18 cellular contexts compared by ENCODE assay signal in the genomic region with DNA sequence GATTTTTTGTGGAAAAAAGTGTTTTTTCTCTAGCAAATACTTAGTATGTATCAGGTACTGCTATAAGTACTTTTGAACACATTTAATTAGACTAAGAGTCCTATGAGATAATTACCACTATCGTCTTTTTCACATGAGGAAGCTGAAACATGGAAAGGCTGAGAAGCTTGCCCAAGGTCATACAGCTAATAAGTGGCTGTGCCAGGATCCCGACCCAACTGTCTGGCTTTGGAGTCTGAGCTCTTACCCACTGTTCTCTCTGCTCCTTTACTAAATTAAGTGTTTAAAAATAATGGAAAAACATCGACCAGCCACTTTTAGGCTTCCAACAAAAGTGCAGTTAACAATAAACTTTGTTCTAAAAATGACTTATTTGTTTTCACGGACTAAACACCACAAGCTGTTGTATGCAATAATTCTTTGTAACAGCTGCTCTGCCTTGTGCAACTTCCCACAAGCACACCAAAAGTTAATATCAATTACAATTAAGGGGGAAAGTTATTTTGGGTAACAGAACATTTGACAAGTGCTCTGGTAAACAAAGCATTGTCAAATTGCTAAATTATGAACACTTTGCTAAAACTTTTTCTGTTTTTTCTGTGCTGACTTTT.
DNase-seq lines count a peak whose midpoint lies in the region; ATAC-seq, FAIRE-seq and TF ChIP-seq lines count a peak whose summit lies in the region.
"Had no signal": no experiment of that assay in that cellular context is flagged by ENCODE, and none has a peak within 500 bp of the region (broad histone marks: within the 10 kb centered on the region; RNA-seq: fewer than 3 reads in every experiment).

No MANE protein-coding gene starts in this region.

- no peaks in the 10 kb centered on the region for H3K36me3 ChIP-seq in adrenal gland (replicated peaks in 1 of 2)
- H3K36me3 ChIP-seq in pancreas: no peaks in the 10 kb centered on the region

- H3K36me3 Mint-ChIP-seq in effector memory CD8-positive, alpha-beta T cell (ENCODE audit: insufficient read depth): peaks cover 4% of the 10 kb centered on the region
- H3K36me3 Mint-ChIP-seq in activated naive CD4-positive, alpha-beta T cell treated with anti-CD3 and anti-CD28 coated beads for 36 hours (ENCODE audit: low read depth): no peaks in the 10 kb centered on the region
- H3K36me3 Mint-ChIP-seq: IgD-negative memory B cell had no signal

- WGBS in adrenal gland, 4 donors: 20 to 28% (median 25%) methylated on average over 4 of the region's 4 CpGs
- 7 to 10% methylated on average over 4 of the region's 4 CpGs for WGBS in pancreas, 2 donors

- H3K27me3 ChIP-seq in adrenal gland (no peaks in the 10 kb centered on the region), pancreas (no peaks in the 10 kb centered on the region)

- CTCF ChIA-PET in activated naive CD4-positive, alpha-beta T cell treated with anti-CD3 and anti-CD28 coated beads for 36 hours (lab: Charles Lee): interaction anchor here (1.0 to 1.5 kb wide), 2 partner anchors 163 to 165 kb away, joined by 3 to 4 read pairs; no protein-coding TSS in a partner anchor

- no peak for TF ChIP-seq CTCF in adrenal gland (IDR thresholded peaks at IDR 0.05)
- TF ChIP-seq CTCF in pancreas (IDR thresholded peaks at IDR 0.05): no peak

- H3K9me3 Mint-ChIP-seq in effector memory CD8-positive, alpha-beta T cell: no peaks in the 10 kb centered on the region
- no peaks in the 10 kb centered on the region for H3K9me3 Mint-ChIP-seq in activated naive CD4-positive, alpha-beta T cell treated with anti-CD3 and anti-CD28 coated beads for 36 hours
- H3K9me3 Mint-ChIP-seq: IgD-negative memory B cell had no signal

- peaks cover 0 to 11% of the 10 kb centered on the region in 2 donors for H3K4me1 ChIP-seq in adrenal gland (replicated peaks in 1 of 2)
- H3K4me1 ChIP-seq in pancreas: peaks cover 0 to 7% (median 0%) of the 10 kb centered on the region in 3 donors

- H3K27ac Mint-ChIP-seq in effector memory CD8-positive, alpha-beta T cell: no peak overlapping the region
- H3K27ac Mint-ChIP-seq in activated naive CD4-positive, alpha-beta T cell treated with anti-CD3 and anti-CD28 coated beads for 36 hours: no peak overlapping the region
- H3K27ac Mint-ChIP-seq: IgD-negative memory B cell had no signal

- intact Hi-C loops in adrenal gland (cut with DNase I) (no loop called here), pancreas (cut with DNase I) (no loop called here)
- intact Hi-C loops in activated naive CD4-positive, alpha-beta T cell treated with anti-CD3 and anti-CD28 coated beads for 36 hours (cut with micrococcal nuclease): no loop called here

- no peaks in the 10 kb centered on the region for H3K9me3 ChIP-seq in adrenal gland (replicated peaks in 1 of 3)
- H3K9me3 ChIP-seq in pancreas: no peaks in the 10 kb centered on the region

- H3K27ac ChIP-seq in adrenal gland (no peak overlapping the region), pancreas (peak overlapping the region in 1 of 4 donors; percentile 5)
- H3K27ac ChIP-seq: SK-N-MC had no signal

- ATAC-seq in pancreas (peak; percentile 84 to 96 (median 93)), GM21723 (IDR thresholded peaks at IDR 0.05; ENCODE audit: unreplicated experiment) (no peak)
- no peak for ATAC-seq in effector memory CD8-positive, alpha-beta T cell (replicated peaks)
- ATAC-seq: GM12878, HCT116 had no signal

- DNase-seq in NCI-H1694 treated with DMSO at 0.1 percent for 48 hours (lab: John Stamatoyannopoulos, UW) (peak; percentile 17), NCI-H1694 (lab: John Stamatoyannopoulos, UW) (no peak), Ammon's horn (ENCODE audit: low spot score) (peak; percentile 39), adrenal gland (peak in 4 of 7 donors; percentile 20 to 47 (median 28)), pancreas (peak in 4 of 6 donors; percentile 29 to 48 (median 36))
- DNase-seq in effector memory CD8-positive, alpha-beta T cell: no peak
- no peak for DNase-seq in activated naive CD4-positive, alpha-beta T cell treated with anti-CD3 and anti-CD28 coated beads for 36 hours
- DNase-seq: 8988T, C1 segment of cervical spinal cord, NCI-H1048, NCI-H187, NCI-H524 had no signal

- peaks cover 20 to 26% of the 10 kb centered on the region in 2 donors for H3K27me3 Mint-ChIP-seq in effector memory CD8-positive, alpha-beta T cell
- no peaks in the 10 kb centered on the region for H3K27me3 Mint-ChIP-seq in activated naive CD4-positive, alpha-beta T cell treated with anti-CD3 and anti-CD28 coated beads for 36 hours (ENCODE audit: low read depth)
- H3K27me3 Mint-ChIP-seq: IgD-negative memory B cell had no signal

- H3K4me3 ChIP-seq in adrenal gland: no peak overlapping the region
- H3K4me3 ChIP-seq in pancreas: no peak overlapping the region
- H3K4me3 ChIP-seq: GM12878, SK-N-MC had no signal

- no peak for TF ChIP-seq POLR2A in adrenal gland (IDR thresholded peaks at IDR 0.05)

- no peak overlapping the region for H3K4me3 Mint-ChIP-seq in effector memory CD8-positive, alpha-beta T cell
- H3K4me3 Mint-ChIP-seq in activated naive CD4-positive, alpha-beta T cell treated with anti-CD3 and anti-CD28 coated beads for 36 hours: no peak overlapping the region
- H3K4me3 Mint-ChIP-seq: IgD-negative memory B cell had no signal

- FAIRE-seq in pancreas (lab: Jason Lieb, UNC): no peak
- FAIRE-seq: GM12878, GM18507 had no signal

- no peaks in the 10 kb centered on the region for H3K4me1 Mint-ChIP-seq in effector memory CD8-positive, alpha-beta T cell (ENCODE audit: low read depth in 2 of 2)
- peaks cover 3% of the 10 kb centered on the region for H3K4me1 Mint-ChIP-seq in activated naive CD4-positive, alpha-beta T cell treated with anti-CD3 and anti-CD28 coated beads for 36 hours (ENCODE audit: low read depth)
- H3K4me1 Mint-ChIP-seq: IgD-negative memory B cell had no signal

Comparison
In these comparisons a context has a peak if more than half of its experiments do, and no peak if none do; other contexts are left out.
1. DNase-seq: peak in NCI-H1694 treated with DMSO at 0.1 percent for 48 hours (single experiment), Ammon's horn (single experiment), adrenal gland (4 of 7) and pancreas (4 of 6); none in NCI-H1694 (single experiment), effector memory CD8-positive, alpha-beta T cell (0 of 3) and activated naive CD4-positive, alpha-beta T cell treated with anti-CD3 and anti-CD28 coated beads for 36 hours (single experiment).
2. ATAC-seq: peak in pancreas (4 of 4); none in effector memory CD8-positive, alpha-beta T cell (single experiment) and GM21723 (single experiment).